9 cellular contexts compared by ENCODE assay signal in genomic region chr10:104321716-104322415, GRCh38. TPM values are rescaled to one million over a fixed set of nuclear protein-coding genes. Genes with fewer than 3 reads are reported as not detected.
DNase-seq lines count a peak whose midpoint lies in the region; ATAC-seq and TF ChIP-seq lines count a peak whose summit lies in the region.
"Had no signal": no experiment of that assay in that cellular context is flagged by ENCODE, and none has a peak within 500 bp of the region (broad histone marks: within the 10 kb centered on the region; RNA-seq: fewer than 3 reads in every experiment).

No MANE protein-coding gene starts in this region.

- H3K4me3 ChIP-seq in tibial nerve = no peak overlapping the region

- H3K27me3 ChIP-seq in tibial nerve = no peaks in the 10 kb centered on the region

- CTCF ChIA-PET in activated naive CD4-positive, alpha-beta T cell treated with anti-CD3 and anti-CD28 coated beads for 36 hours (lab: Charles Lee) = interaction anchor here (0.8 to 11.4 kb wide), 9 partner anchors 10 to 32 kb away, joined by 3 to 63 read pairs (median 5); partner anchors contain the start of genes CFAP58 and ITPRIP

- H3K36me3 ChIP-seq in tibial nerve = no peaks in the 10 kb centered on the region

- 65 to 66% methylated on average over 8 of the region's 8 CpGs for WGBS in tibial nerve, 2 donors

- no peaks in the 10 kb centered on the region for H3K9me3 Mint-ChIP-seq in activated naive CD4-positive, alpha-beta T cell treated with anti-CD3 and anti-CD28 coated beads for 36 hours
- H3K9me3 Mint-ChIP-seq in activated T-helper 1 cell treated with anti-CD3 and anti-CD28 coated beads, Interleukin-12 subunit alpha, Interleukin-12 subunit beta, Interleukin-2, Interleukin-4 antibody, amounts not matched to agents 30 ng/mL and 10 ng/mL and 1 ng/mL, durations not matched to agents 14 hours and 24 hours and 36 hours = no peaks in the 10 kb centered on the region
- H3K9me3 Mint-ChIP-seq in immature natural killer cell = no peaks in the 10 kb centered on the region

- peaks cover 89% of the 10 kb centered on the region for H3K4me1 Mint-ChIP-seq in activated naive CD4-positive, alpha-beta T cell treated with anti-CD3 and anti-CD28 coated beads for 36 hours (ENCODE audit: low read depth)
- peaks cover 96% of the 10 kb centered on the region for H3K4me1 Mint-ChIP-seq in activated T-helper 1 cell treated with anti-CD3 and anti-CD28 coated beads, Interleukin-12 subunit alpha, Interleukin-12 subunit beta, Interleukin-2, Interleukin-4 antibody, amounts not matched to agents 30 ng/mL and 10 ng/mL and 1 ng/mL, durations not matched to agents 14 hours and 24 hours and 36 hours (ENCODE audit: low read depth)
- H3K4me1 Mint-ChIP-seq in immature natural killer cell = peaks cover 100% of the 10 kb centered on the region in 2 donors

- no peaks in the 10 kb centered on the region for H3K27me3 Mint-ChIP-seq in activated naive CD4-positive, alpha-beta T cell treated with anti-CD3 and anti-CD28 coated beads for 36 hours (ENCODE audit: low read depth)
- no peaks in the 10 kb centered on the region for H3K27me3 Mint-ChIP-seq in activated T-helper 1 cell treated with anti-CD3 and anti-CD28 coated beads, Interleukin-12 subunit alpha, Interleukin-12 subunit beta, Interleukin-2, Interleukin-4 antibody, amounts not matched to agents 30 ng/mL and 10 ng/mL and 1 ng/mL, durations not matched to agents 14 hours and 24 hours and 36 hours (ENCODE audit: insufficient read depth)
- H3K27me3 Mint-ChIP-seq in immature natural killer cell (ENCODE audit: low read depth in 3 of 3) = peaks cover 17 to 70% (median 61%) of the 10 kb centered on the region in 3 donors

- no peaks in the 10 kb centered on the region for H3K9me3 ChIP-seq in tibial nerve

- no peak for TF ChIP-seq EP300 in tibial nerve (IDR thresholded peaks at IDR 0.05)

- TF ChIP-seq CTCF in tibial nerve (IDR thresholded peaks at IDR 0.05) = no peak

- intact Hi-C loops in activated naive CD4-positive, alpha-beta T cell treated with anti-CD3 and anti-CD28 coated beads for 36 hours (cut with micrococcal nuclease) = loop anchor here (1.0 to 2.0 kb wide), 2 partner anchors 14 to 17 kb away; partner anchors contain the start of gene ITPRIP
- intact Hi-C loops in activated T-helper 1 cell treated with anti-CD3 and anti-CD28 coated beads, Interleukin-12 subunit alpha, Interleukin-12 subunit beta, Interleukin-2, Interleukin-4 antibody, amounts not matched to agents 30 ng/mL and 10 ng/mL and 1 ng/mL, durations not matched to agents 14 hours and 24 hours and 36 hours (cut with micrococcal nuclease) = no loop called here

- H3K27ac Mint-ChIP-seq in activated naive CD4-positive, alpha-beta T cell treated with anti-CD3 and anti-CD28 coated beads for 36 hours = peak overlapping the region; percentile 81
- peak overlapping the region; percentile 78 for H3K27ac Mint-ChIP-seq in activated T-helper 1 cell treated with anti-CD3 and anti-CD28 coated beads, Interleukin-12 subunit alpha, Interleukin-12 subunit beta, Interleukin-2, Interleukin-4 antibody, amounts not matched to agents 30 ng/mL and 10 ng/mL and 1 ng/mL, durations not matched to agents 14 hours and 24 hours and 36 hours
- peak overlapping the region; percentile 90 to 100 (median 98) for H3K27ac Mint-ChIP-seq in immature natural killer cell

- ATAC-seq in HG02973 (IDR thresholded peaks at IDR 0.05; ENCODE audit: unreplicated experiment) = no peak
- ATAC-seq in HG02840 (IDR thresholded peaks at IDR 0.05; ENCODE audit: low FRiP score, unreplicated experiment) = no peak

- DNase-seq in activated naive CD4-positive, alpha-beta T cell treated with anti-CD3 and anti-CD28 coated beads for 36 hours = no peak
- DNase-seq in activated naive CD4-positive, alpha-beta T cell treated with Interleukin-2 at 50 U/mL for 16 hours = no peak
- no peak for DNase-seq in activated T-helper 1 cell treated with anti-CD3 and anti-CD28 coated beads, Interleukin-12 subunit alpha, Interleukin-12 subunit beta, Interleukin-2, Interleukin-4 antibody, amounts not matched to agents 30 ng/mL and 10 ng/mL and 1 ng/mL, durations not matched to agents 14 hours and 24 hours and 36 hours (ENCODE audit: low spot score)
- DNase-seq in immature natural killer cell (no peak), tibial nerve (ENCODE audit: low spot score in 2 of 2) (peak in 1 of 2 donors; percentile 10), NOMO-1 treated with dmso at 0.1 percent for 144 hours (lab: John Stamatoyannopoulos, UW; ENCODE audit: unreplicated experiment) (no peak)
- DNase-seq: C1 segment of cervical spinal cord had no signal

- H3K4me3 Mint-ChIP-seq in activated naive CD4-positive, alpha-beta T cell treated with anti-CD3 and anti-CD28 coated beads for 36 hours = peak overlapping the region; percentile 25
- H3K4me3 Mint-ChIP-seq in activated T-helper 1 cell treated with anti-CD3 and anti-CD28 coated beads, Interleukin-12 subunit alpha, Interleukin-12 subunit beta, Interleukin-2, Interleukin-4 antibody, amounts not matched to agents 30 ng/mL and 10 ng/mL and 1 ng/mL, durations not matched to agents 14 hours and 24 hours and 36 hours = peak overlapping the region; percentile 57
- H3K4me3 Mint-ChIP-seq in immature natural killer cell = peak overlapping the region; percentile 78 to 90 (median 88)

- peak overlapping the region in 3 of 4 donors; percentile 23 to 97 (median 81) for H3K27ac ChIP-seq in tibial nerve

- peaks cover 15% of the 10 kb centered on the region for H3K36me3 Mint-ChIP-seq in activated naive CD4-positive, alpha-beta T cell treated with anti-CD3 and anti-CD28 coated beads for 36 hours (ENCODE audit: low read depth)
- peaks cover 24% of the 10 kb centered on the region for H3K36me3 Mint-ChIP-seq in activated T-helper 1 cell treated with anti-CD3 and anti-CD28 coated beads, Interleukin-12 subunit alpha, Interleukin-12 subunit beta, Interleukin-2, Interleukin-4 antibody, amounts not matched to agents 30 ng/mL and 10 ng/mL and 1 ng/mL, durations not matched to agents 14 hours and 24 hours and 36 hours (ENCODE audit: low read depth)
- H3K36me3 Mint-ChIP-seq in immature natural killer cell = peaks cover 4 to 6% (median 4%) of the 10 kb centered on the region in 3 donors

- peaks cover 0 to 100% (median 98%) of the 10 kb centered on the region in 4 donors for H3K4me1 ChIP-seq in tibial nerve

- TF ChIP-seq POLR2A in tibial nerve (IDR thresholded peaks at IDR 0.05) = no peak

RNA-seq across cellular contexts. Expression of gene ITPRIP, which starts 16.4 kb away (rescaled TPM):
- total RNA-seq in activated naive CD4-positive, alpha-beta T cell treated with anti-CD3 and anti-CD28 coated beads for 36 hours = 10 to 100 TPM; 24.5 to 25.3 TPM
- 17.3 and 18.1 TPM in 2 replicates for total RNA-seq in activated T-helper 1 cell treated with anti-CD3 and anti-CD28 coated beads, Interleukin-12 subunit alpha, Interleukin-12 subunit beta, Interleukin-2, Interleukin-4 antibody, amounts not matched to agents 30 ng/mL and 10 ng/mL and 1 ng/mL, durations not matched to agents 14 hours and 24 hours and 36 hours
- 10 to 100 TPM; 37.0 to 67.8 (median 53.3) TPM for polyA plus RNA-seq in immature natural killer cell
- 10 to 100 TPM; 22.6 to 58.2 (median 39.9) TPM for total RNA-seq in tibial nerve

RNA-seq across cellular contexts. Expression of gene CFAP58, which starts 31.8 kb away (rescaled TPM):
- under 1 TPM; 0.59 to 0.86 TPM for total RNA-seq in activated naive CD4-positive, alpha-beta T cell treated with anti-CD3 and anti-CD28 coated beads for 36 hours
- 0.08 and 0.24 TPM in 2 replicates for total RNA-seq in activated T-helper 1 cell treated with anti-CD3 and anti-CD28 coated beads, Interleukin-12 subunit alpha, Interleukin-12 subunit beta, Interleukin-2, Interleukin-4 antibody, amounts not matched to agents 30 ng/mL and 10 ng/mL and 1 ng/mL, durations not matched to agents 14 hours and 24 hours and 36 hours
- polyA plus RNA-seq in immature natural killer cell = not detected
- total RNA-seq in tibial nerve = under 1 TPM in 2 of 4 donors, not detected in 2; 0.20 to 0.21 TPM

RNA-seq across cellular contexts. Expression of gene GSTO2, which starts 52.9 kb away (rescaled TPM):
- 1 to 10 TPM; 3.0 to 3.6 TPM for total RNA-seq in activated naive CD4-positive, alpha-beta T cell treated with anti-CD3 and anti-CD28 coated beads for 36 hours
- total RNA-seq in activated T-helper 1 cell treated with anti-CD3 and anti-CD28 coated beads, Interleukin-12 subunit alpha, Interleukin-12 subunit beta, Interleukin-2, Interleukin-4 antibody, amounts not matched to agents 30 ng/mL and 10 ng/mL and 1 ng/mL, durations not matched to agents 14 hours and 24 hours and 36 hours = 1.1 and 1.2 TPM in 2 replicates
- 1 to 10 TPM in 1 of 3 donors, under 1 TPM in 2; 0.16 to 1.6 (median 0.85) TPM for polyA plus RNA-seq in immature natural killer cell
- 1 to 10 TPM in 2 of 4 donors, under 1 TPM in 2; 0.30 to 1.7 (median 1.0) TPM for total RNA-seq in tibial nerve

Comparison
In these comparisons a context has a peak if more than half of its experiments do, and no peak if none do; other contexts are left out.
1. H3K4me3 Mint-ChIP-seq: peak in every context shown above with its lines; median percentile 88 in immature natural killer cell; 57 in activated T-helper 1 cell treated with anti-CD3 and anti-CD28 coated beads, Interleukin-12 subunit alpha, Interleukin-12 subunit beta, Interleukin-2, Interleukin-4 antibody, amounts not matched to agents 30 ng/mL and 10 ng/mL and 1 ng/mL, durations not matched to agents 14 hours and 24 hours and 36 hours; 25 in activated naive CD4-positive, alpha-beta T cell treated with anti-CD3 and anti-CD28 coated beads for 36 hours.